15 cellular contexts compared by ENCODE assay signal in genomic region chr14:92622311-92622710, GRCh38.
A peak's percentile ranks its signal among the peaks of the same experiment; 100 is the strongest.
DNase-seq lines count a peak whose midpoint lies in the region; ATAC-seq and TF ChIP-seq lines count a peak whose summit lies in the region.
"Had no signal": no experiment of that assay in that cellular context is flagged by ENCODE, and none has a peak within 500 bp of the region (broad histone marks: within the 10 kb centered on the region; RNA-seq: fewer than 3 reads in every experiment).

No MANE protein-coding gene starts in this region.

- H3K9ac ChIP-seq in HCT116 (ENCODE audit: low read length): no peak overlapping the region
- no peak overlapping the region for H3K9ac ChIP-seq in IMR-90 (ENCODE audit: low read depth, low read length)
- H3K9ac ChIP-seq in PC-3 (ENCODE audit: low read length): no peak overlapping the region

- H3K9me3 ChIP-seq in HCT116 (ENCODE audit: control insufficient read depth in 1 of 2, insufficient read depth in 1 of 2, low read depth in 1 of 2, low read length in 2 of 2): peaks cover 6 to 22% of the 10 kb centered on the region in 2 experiments; a peak in 3 of 4 replicates
- H3K9me3 ChIP-seq in IMR-90 (ENCODE audit: control insufficient read depth, insufficient read depth, low read length): peaks cover 17% of the 10 kb centered on the region
- peaks cover 21% of the 10 kb centered on the region for H3K9me3 ChIP-seq in PC-3 (ENCODE audit: low read length)

- peaks cover 52 to 61% (median 60%) of the 10 kb centered on the region in 3 donors for H3K36me3 Mint-ChIP-seq in immature natural killer cell

- no peak for TF ChIP-seq CTCF in HCT116 (IDR thresholded peaks at IDR 0.05 in 2 of 3, conservative IDR thresholded peaks at IDR 0.05 in 1 of 3; ENCODE audit: borderline replicate concordance in 1 of 3, insufficient read depth in 1 of 3, low read depth in 2 of 3, low read length in 2 of 3)
- no peak for TF ChIP-seq CTCF in IMR-90 (conservative IDR thresholded peaks at IDR 0.05; ENCODE audit: low read depth, low read length)
- no peak for TF ChIP-seq CTCF in PC-3 (conservative IDR thresholded peaks at IDR 0.05; ENCODE audit: low read depth, low read length)

- no peak overlapping the region for H2AK9ac ChIP-seq in IMR-90 (replicated peaks; ENCODE audit: low read depth, low read length, poor library complexity)

- H3K4me3 Mint-ChIP-seq in immature natural killer cell: no peak overlapping the region
- H3K4me3 Mint-ChIP-seq: CD4-positive, alpha-beta memory T cell; GM23338 had no signal

- peak overlapping the region; percentile 25 for H2AK5ac ChIP-seq in IMR-90 (ENCODE audit: low read depth, low read length)

- no peaks in the 10 kb centered on the region for H3F3A ChIP-seq in PC-3 (ENCODE audit: low read length, unreplicated experiment)

- no peak for DNase-seq in HCT116 (ENCODE audit: low read depth, low spot score)
- DNase-seq in IMR-90: no peak
- DNase-seq in immature natural killer cell: no peak
- DNase-seq in LoVo (ENCODE audit: low spot score): no peak
- DNase-seq in PC-3: no peak
- DNase-seq in Right ventricle myocardium superior: no peak
- DNase-seq: C1 segment of cervical spinal cord; Calu3; CD4-positive, alpha-beta memory T cell; COR-L47; DMS53; DMS79 treated with DMSO at 0.1 percent for 48 hours; GF-D8 had no signal

- no peak overlapping the region for H4K5ac ChIP-seq in IMR-90 (ENCODE audit: low read depth, low read length)

- peaks cover 16 to 34% of the 10 kb centered on the region in 2 experiments for H3K4me1 ChIP-seq in HCT116 (ENCODE audit: control insufficient read depth in 1 of 2, insufficient read depth in 2 of 2, low read length in 2 of 2)
- H3K4me1 ChIP-seq in IMR-90 (ENCODE audit: control insufficient read depth, insufficient read depth, low read length): peaks cover 15% of the 10 kb centered on the region
- peaks cover 33% of the 10 kb centered on the region for H3K4me1 ChIP-seq in PC-3 (ENCODE audit: insufficient read depth, low read length)
- H3K4me1 ChIP-seq: HAP-1 had no signal

- BruUV-seq in HCT116 (replicated peaks; lab: Mats Ljungman, UMichigan) (no TSS peak), IMR-90 (replicated peaks; lab: Mats Ljungman, UMichigan) (no TSS peak), PC-3 (replicated peaks; lab: Mats Ljungman, UMichigan) (no TSS peak)

- H3K9me3 Mint-ChIP-seq in immature natural killer cell: peaks cover 8 to 22% (median 19%) of the 10 kb centered on the region in 6 donors

- no peak overlapping the region for H4K8ac ChIP-seq in IMR-90 (ENCODE audit: low read depth in 2 of 2, low read length in 2 of 2)

- H3K14ac ChIP-seq in IMR-90 (replicated peaks; ENCODE audit: low read depth, low read length): no peak overlapping the region

- dilution Hi-C loops in IMR-90 (cut with HindIII; ENCODE audit: low sequenced_read_pairs, unreplicated experiment): no loop called here

- no peak for TF ChIP-seq RAD21 in HCT116 (IDR thresholded peaks at IDR 0.05; ENCODE audit: low read depth)
- TF ChIP-seq RAD21 in IMR-90 (IDR thresholded peaks at IDR 0.05; ENCODE audit: low read length): no peak

- H3K36me3 ChIP-seq in HCT116 (ENCODE audit: control insufficient read depth in 1 of 2, insufficient read depth in 2 of 2, low read length in 2 of 2) (peaks cover 0 to 11% of the 10 kb centered on the region in 2 experiments; a peak in 1 of 4 replicates), IMR-90 (ENCODE audit: control insufficient read depth, insufficient read depth, low read length) (peaks cover 5% of the 10 kb centered on the region; the same call in 1 of the 2 replicates), PC-3 (ENCODE audit: low read depth, low read length) (peaks cover 29% of the 10 kb centered on the region)
- H3K36me3 ChIP-seq: HAP-1 had no signal

- peak overlapping the region; percentile 30; the same call in 1 of the 2 replicates for H2BK120ac ChIP-seq in IMR-90 (ENCODE audit: low read depth, low read length)

- H3K9me2 ChIP-seq in HCT116 (ENCODE audit: insufficient read depth) (no peaks in the 10 kb centered on the region), PC-3 (replicated peaks; ENCODE audit: low read length) (no peaks in the 10 kb centered on the region)

- H4K20me1 ChIP-seq in HCT116 (ENCODE audit: insufficient read depth) (no peaks in the 10 kb centered on the region), IMR-90 (ENCODE audit: insufficient read depth, low read length) (no peaks in the 10 kb centered on the region), PC-3 (ENCODE audit: low read length) (no peaks in the 10 kb centered on the region)

- 0 out of 2 replicates have a peak overlapping the region, but pooled peaks have one; percentile 5 for H4K91ac ChIP-seq in IMR-90 (ENCODE audit: insufficient read depth, low read depth, low read length)

- peak overlapping the region in 5 of 6 donors; percentile 6 to 71 (median 34) for H3K27ac Mint-ChIP-seq in immature natural killer cell
- H3K27ac Mint-ChIP-seq: CD4-positive, alpha-beta memory T cell; GM23338 had no signal

- POLR2A ChIA-PET in HCT116 (lab: Charles Lee) (no interaction called here), IMR-90 (lab: Charles Lee; ENCODE audit: unreplicated experiment) (no interaction called here), PC-3 (lab: Charles Lee; ENCODE audit: unreplicated experiment) (no interaction called here)

- H3K27me3 ChIP-seq in HCT116 (ENCODE audit: insufficient read depth, low read length) (no peaks in the 10 kb centered on the region), IMR-90 (ENCODE audit: control insufficient read depth, insufficient read depth, low read length) (no peaks in the 10 kb centered on the region), PC-3 (ENCODE audit: low read length) (no peaks in the 10 kb centered on the region)

- H3K79me1 ChIP-seq in IMR-90 (ENCODE audit: low read depth in 1 of 2, low read length in 2 of 2): peaks cover 20 to 36% of the 10 kb centered on the region in 2 experiments

- TF ChIP-seq POLR2A in HCT116 (IDR thresholded peaks at IDR 0.05; ENCODE audit: borderline replicate concordance, extremely low read depth, insufficient read depth, insufficient read length) (no peak), IMR-90 (IDR thresholded peaks at IDR 0.05; ENCODE audit: low read depth, low read length) (no peak)

- no peak overlapping the region for H3K56ac ChIP-seq in IMR-90 (ENCODE audit: extremely low read depth, insufficient read depth, low read length)

- WGBS in IMR-90 (ENCODE audit: extremely low coverage in 2 of 2, insufficient read length in 1 of 2), 2 experiments: 94% methylated on average over 3 of the region's 4 CpGs; no CpG with 5 or more reads in 1 of the 2 experiments

- peaks cover 3% of the 10 kb centered on the region for H3K9me1 ChIP-seq in IMR-90 (ENCODE audit: insufficient read depth, low read length)

- ATAC-seq in HCT116 (no peak), IMR-90 (ENCODE audit: low read depth) (no peak), PC-3 (no peak), Right ventricle myocardium superior (ENCODE audit: poor library complexity) (no peak)
- ATAC-seq: GM23338 had no signal

- H3K4me3 ChIP-seq in HCT116 (replicated peaks in 1 of 2; ENCODE audit: low read depth in 1 of 2, low read length in 2 of 2): no peak overlapping the region
- no peak overlapping the region for H3K4me3 ChIP-seq in IMR-90 (ENCODE audit: insufficient read depth, low read depth, low read length)
- no peak overlapping the region for H3K4me3 ChIP-seq in PC-3 (ENCODE audit: low read length)
- H3K4me3 ChIP-seq: GM23338, HAP-1 had no signal

- H2AFZ ChIP-seq in HCT116 (ENCODE audit: low read depth, low read length, poor library complexity, severe bottlenecking) (no peak overlapping the region), IMR-90 (replicated peaks; ENCODE audit: low read length, poor library complexity) (no peak overlapping the region), PC-3 (ENCODE audit: low read length) (no peak overlapping the region)
- H2AFZ ChIP-seq: GM23338 had no signal

- H3K4me2 ChIP-seq in HCT116 (ENCODE audit: low read length) (no peak overlapping the region), IMR-90 (ENCODE audit: low read depth, low read length) (no peak overlapping the region), PC-3 (ENCODE audit: low read length) (no peak overlapping the region)
- H3K4me2 ChIP-seq: GM23338 had no signal

- H2BK15ac ChIP-seq in IMR-90 (ENCODE audit: low read depth, low read length): no peak overlapping the region

- H3K79me2 ChIP-seq in HCT116 (ENCODE audit: insufficient read depth, low read length) (no peaks in the 10 kb centered on the region), PC-3 (ENCODE audit: low read length) (no peaks in the 10 kb centered on the region)

- H3K18ac ChIP-seq in IMR-90 (ENCODE audit: low read depth, low read length): no peak overlapping the region

- in situ Hi-C loops in IMR-90 (cut with MboI; ENCODE audit: low sequenced_read_pairs): no loop called here

- no peak overlapping the region; the same call in 1 of the 2 replicates for H2BK20ac ChIP-seq in IMR-90 (ENCODE audit: low read depth, low read length)

- RAD21 ChIA-PET in HCT116 (lab: Charles Lee; ENCODE audit: low non-redundant PET in 1 of 2, low total read pairs in 2 of 2, uncharacterized antibody in 2 of 2, unreplicated experiment in 2 of 2): no interaction called here

- H2BK5ac ChIP-seq in IMR-90 (ENCODE audit: low read depth, low read length, poor library complexity, severe bottlenecking): no peak overlapping the region

- intact Hi-C loops in HCT116 (cut with micrococcal nuclease): no loop called here
- intact Hi-C loops in IMR-90 (cut with micrococcal nuclease): no loop called here
- intact Hi-C loops in PC-3 (cut with micrococcal nuclease): no loop called here
- intact Hi-C loops in Right ventricle myocardium superior (cut with DNase I): no loop called here

- H3K4ac ChIP-seq in IMR-90 (ENCODE audit: low read depth, low read length): no peak overlapping the region

- H3K4me1 Mint-ChIP-seq in immature natural killer cell: peaks cover 24 to 66% of the 10 kb centered on the region in 2 donors
- H3K4me1 Mint-ChIP-seq: GM23338 had no signal

- H3K27ac ChIP-seq in HCT116 (ENCODE audit: low read depth, low read length) (no peak overlapping the region), IMR-90 (ENCODE audit: insufficient read depth, low read length) (no peak overlapping the region), PC-3 (ENCODE audit: low read length) (no peak overlapping the region)

- CTCF ChIA-PET in HCT116 (lab: Charles Lee): no interaction called here
- CTCF ChIA-PET in IMR-90 (lab: Yijun Ruan, JAX): no interaction called here
- CTCF ChIA-PET in PC-3 (lab: Charles Lee): no interaction called here

- H3K23ac ChIP-seq in IMR-90 (ENCODE audit: low read depth, low read length): no peak overlapping the region

- peaks cover 0 to 9% (median 0%) of the 10 kb centered on the region in 3 donors for H3K27me3 Mint-ChIP-seq in immature natural killer cell (ENCODE audit: low read depth in 3 of 3)
- H3K27me3 Mint-ChIP-seq: CD4-positive, alpha-beta memory T cell had no signal
